Comparison of ENCODE assay signal across 32 cellular contexts in the genomic region with DNA sequence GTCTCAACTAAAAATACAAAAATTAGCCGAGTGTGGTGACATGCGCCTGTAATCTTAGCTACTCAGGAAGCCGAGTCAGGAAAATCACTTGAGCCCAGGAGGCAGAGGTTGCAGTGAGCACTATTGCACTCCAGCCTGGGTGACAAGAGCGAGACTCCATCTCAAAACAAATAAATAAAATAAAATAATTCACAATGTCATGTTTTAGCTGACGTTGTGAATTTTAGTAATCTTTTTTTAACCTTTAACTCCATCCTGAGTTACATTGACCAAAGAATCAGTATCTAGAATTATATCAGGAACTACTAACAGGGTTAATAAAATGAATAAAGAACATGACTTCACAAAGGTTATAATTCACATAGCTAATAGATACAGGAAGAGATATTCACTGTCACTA.
"Had no signal": no experiment of that assay in that cellular context is flagged by ENCODE, and none has a peak within 500 bp of the region (broad histone marks: within the 10 kb centered on the region; RNA-seq: fewer than 3 reads in every experiment).

No MANE protein-coding gene starts in this region.

- H3K4me1 ChIP-seq: colonic mucosa had no signal

- H3K9me3 ChIP-seq: ascending aorta, breast epithelium, colonic mucosa, esophagus squamous epithelium had no signal

- H3K27ac Mint-ChIP-seq: activated CD4-positive, alpha-beta memory T cell treated with anti-CD3 and anti-CD28 coated beads for 36 hours; activated CD4-positive, alpha-beta T cell treated with anti-CD3 and anti-CD28 coated beads for 36 hours; activated CD4-positive, alpha-beta T cell treated with anti-CD3 and anti-CD28 coated beads, Interleukin-2, amount 10 ng/mL, durations not matched to agents 24 days and 14 days; activated CD8-positive, alpha-beta memory T cell treated with anti-CD3 and anti-CD28 coated beads, Interleukin-2, amount 10 ng/mL, durations not matched to agents 7 days and 5 days; activated CD8-positive, alpha-beta T cell treated with anti-CD3 and anti-CD28 coated beads, Interleukin-2, amount 10 ng/mL, durations not matched to agents 7 days and 5 days; activated naive CD4-positive, alpha-beta T cell treated with anti-CD3 and anti-CD28 coated beads, Interleukin-2, amount 10 ng/mL, durations not matched to agents 7 days and 5 days; activated naive CD4-positive, alpha-beta T cell treated with anti-CD3 and anti-CD28 coated beads, Interleukin-2, amount 50 U/mL, for 72 hours; brain; T-helper 1 cell treated with Interleukin-12 subunit alpha and Interleukin-12 subunit beta and Interleukin-4 antibody, amounts not matched to agents 30 μg/mL and 1 μg/mL, for 36 hours; T-helper 2 cell treated with Interferon-gamma antibody and Interleukin-4, amounts not matched to agents 5 μg/mL and 100 μg/mL, for 36 hours had no signal

- H3K9me3 Mint-ChIP-seq: activated CD4-positive, alpha-beta memory T cell treated with anti-CD3 and anti-CD28 coated beads for 36 hours; activated CD4-positive, alpha-beta T cell treated with anti-CD3 and anti-CD28 coated beads, Interleukin-2, amount 10 ng/mL, durations not matched to agents 24 days and 14 days; activated naive CD4-positive, alpha-beta T cell treated with anti-CD3 and anti-CD28 coated beads, Interleukin-2, amount 50 U/mL, for 72 hours; activated T-cell treated with anti-CD3 and anti-CD28 coated beads, Interleukin-2, amount 50 U/mL, for 72 hours; brain; T-cell; T-helper 1 cell treated with Interleukin-12 subunit alpha and Interleukin-12 subunit beta and Interleukin-4 antibody, amounts not matched to agents 30 μg/mL and 1 μg/mL, for 36 hours had no signal

- H3K36me3 ChIP-seq: breast epithelium had no signal

- H3K4me3 ChIP-seq: ascending aorta, breast epithelium, cardiac muscle cell, colonic mucosa, esophagus squamous epithelium had no signal

- H3K4me3 Mint-ChIP-seq: activated CD4-positive, alpha-beta memory T cell treated with anti-CD3 and anti-CD28 coated beads for 36 hours; activated CD4-positive, alpha-beta T cell treated with anti-CD3 and anti-CD28 coated beads for 36 hours; activated CD4-positive, alpha-beta T cell treated with anti-CD3 and anti-CD28 coated beads, Interleukin-2, amount 10 ng/mL, durations not matched to agents 24 days and 14 days; activated CD8-positive, alpha-beta memory T cell treated with anti-CD3 and anti-CD28 coated beads, Interleukin-2, amount 10 ng/mL, durations not matched to agents 7 days and 5 days; activated CD8-positive, alpha-beta T cell treated with anti-CD3 and anti-CD28 coated beads, Interleukin-2, amount 10 ng/mL, durations not matched to agents 7 days and 5 days; activated naive CD4-positive, alpha-beta T cell treated with anti-CD3 and anti-CD28 coated beads, Interleukin-2, amount 10 ng/mL, durations not matched to agents 7 days and 5 days; activated T-cell treated with anti-CD3 and anti-CD28 coated beads, Interleukin-2, amount 50 U/mL, for 72 hours; brain; T-cell; T-helper 1 cell treated with Interleukin-12 subunit alpha and Interleukin-12 subunit beta and Interleukin-4 antibody, amounts not matched to agents 30 μg/mL and 1 μg/mL, for 36 hours; T-helper 2 cell treated with Interferon-gamma antibody and Interleukin-4, amounts not matched to agents 5 μg/mL and 100 μg/mL, for 36 hours had no signal

- H3K27ac ChIP-seq: ascending aorta, breast epithelium, cardiac muscle cell, colonic mucosa, epithelial cell of prostate, esophagus squamous epithelium had no signal

- FAIRE-seq: endometrium, endothelial cell of umbilical vein, frontal cortex had no signal

- DNase-seq: activated CD4-positive, alpha-beta memory T cell treated with anti-CD3 and anti-CD28 coated beads for 36 hours; activated CD4-positive, alpha-beta T cell treated with anti-CD3 and anti-CD28 coated beads for 36 hours; activated CD4-positive, CD25-positive, alpha-beta regulatory T cell; activated CD4-positive, CD25-positive, alpha-beta regulatory T cell treated with anti-CD3 and anti-CD28 coated beads, Interleukin-2, amount 50 U/mL, for 72 hours; activated CD8-positive, alpha-beta memory T cell treated with anti-CD3 and anti-CD28 coated beads, Interleukin-2, amount 10 ng/mL, durations not matched to agents 7 days and 5 days; activated CD8-positive, alpha-beta memory T cell treated with anti-CD3 and anti-CD28 coated beads, Interleukin-2, amount 50 U/mL, for 4 hours; activated CD8-positive, alpha-beta T cell treated with anti-CD3 and anti-CD28 coated beads, Interleukin-2, amount 10 ng/mL, durations not matched to agents 7 days and 5 days; activated gamma-delta T cell; activated naive CD4-positive, alpha-beta T cell; activated naive CD4-positive, alpha-beta T cell treated with anti-CD3 and anti-CD28 coated beads, Interleukin-2, amount 10 ng/mL, durations not matched to agents 7 days and 5 days; activated T-cell treated with anti-CD3 and anti-CD28 coated beads, Interleukin-2, amount 50 U/mL, for 1 hour; activated T-cell treated with anti-CD3 and anti-CD28 coated beads, Interleukin-2, amount 50 U/mL, for 72 hours; central memory CD4-positive, alpha-beta T cell; cerebellar nuclear complex; colonic mucosa; effector CD8-positive, alpha-beta T cell; esophagus squamous epithelium; head of caudate nucleus; T-cell; T1000 had no signal

- H3K27me3 Mint-ChIP-seq: activated CD4-positive, alpha-beta memory T cell treated with anti-CD3 and anti-CD28 coated beads for 36 hours; activated CD4-positive, alpha-beta T cell treated with anti-CD3 and anti-CD28 coated beads for 36 hours; activated CD4-positive, alpha-beta T cell treated with anti-CD3 and anti-CD28 coated beads, Interleukin-2, amount 10 ng/mL, durations not matched to agents 24 days and 14 days; activated CD8-positive, alpha-beta memory T cell treated with anti-CD3 and anti-CD28 coated beads, Interleukin-2, amount 10 ng/mL, durations not matched to agents 7 days and 5 days; activated naive CD4-positive, alpha-beta T cell treated with anti-CD3 and anti-CD28 coated beads, Interleukin-2, amount 10 ng/mL, durations not matched to agents 7 days and 5 days; T-cell had no signal

- ATAC-seq: activated CD4-positive, alpha-beta T cell treated with anti-CD3 and anti-CD28 coated beads for 36 hours; activated CD8-positive, alpha-beta memory T cell treated with anti-CD3 and anti-CD28 coated beads, Interleukin-2, amount 10 ng/mL, durations not matched to agents 7 days and 5 days; activated CD8-positive, alpha-beta T cell treated with anti-CD3 and anti-CD28 coated beads, Interleukin-2, amount 10 ng/mL, durations not matched to agents 7 days and 5 days; activated naive CD4-positive, alpha-beta T cell treated with anti-CD3 and anti-CD28 coated beads, Interleukin-2, amount 50 U/mL, for 72 hours; activated T-cell treated with anti-CD3 and anti-CD28 coated beads, Interleukin-2, amount 50 U/mL, for 72 hours; T-cell had no signal

- H3K27me3 ChIP-seq: ascending aorta, breast epithelium, cardiac muscle cell, colonic mucosa, esophagus squamous epithelium had no signal
